Comparison of ENCODE assay signal across 8 cellular contexts in the genomic region with DNA sequence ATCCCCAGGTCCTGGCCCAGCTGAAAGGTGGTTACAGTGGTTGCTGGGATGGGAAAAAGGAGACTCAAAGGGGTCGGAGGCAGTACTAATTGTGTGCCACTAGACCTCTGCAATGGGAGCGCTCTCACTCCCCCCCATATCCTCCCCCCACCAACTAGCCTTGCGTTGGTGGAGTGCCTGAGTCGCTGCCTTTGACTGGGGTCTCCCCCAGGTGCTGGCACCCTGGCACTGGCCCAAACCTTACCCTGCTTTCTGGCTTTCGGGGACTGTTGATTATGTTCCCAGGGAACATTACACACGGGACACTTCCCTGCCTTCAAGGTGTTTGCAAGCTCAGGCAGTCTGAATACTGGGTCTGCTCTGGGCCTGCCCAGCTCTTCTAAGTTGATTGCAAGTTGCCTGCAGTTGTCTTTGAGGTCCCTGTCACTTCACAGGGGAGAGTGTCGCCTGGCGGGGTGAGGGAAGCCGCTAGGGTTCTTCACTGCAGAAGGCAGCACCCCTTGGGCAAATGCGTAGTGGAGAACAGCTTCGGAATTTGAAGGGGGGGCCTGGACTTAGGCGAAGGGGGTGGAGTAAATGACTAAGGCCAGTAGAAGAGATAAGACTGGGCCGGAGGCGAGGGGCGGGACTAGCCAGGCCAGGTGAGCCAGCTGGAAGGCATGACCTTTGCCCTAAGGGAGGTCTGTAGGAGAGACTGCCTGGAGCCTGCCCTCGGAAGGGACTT.
DNase-seq lines count a peak whose midpoint lies in the region; ATAC-seq lines count a peak whose summit lies in the region.
"Had no signal": no experiment of that assay in that cellular context is flagged by ENCODE, and none has a peak within 500 bp of the region (broad histone marks: within the 10 kb centered on the region; RNA-seq: fewer than 3 reads in every experiment).

No MANE protein-coding gene starts in this region.

- peak overlapping the region; percentile 47 for H3K27ac Mint-ChIP-seq in activated CD8-positive, alpha-beta memory T cell treated with anti-CD3 and anti-CD28 coated beads, Interleukin-2, amount 10 ng/mL, durations not matched to agents 7 days and 5 days
- peak overlapping the region; percentile 87 to 99 (median 95) for H3K27ac Mint-ChIP-seq in immature natural killer cell
- peak overlapping the region; percentile 97 for H3K27ac Mint-ChIP-seq in stimulated activated effector memory CD8-positive, alpha-beta T cell treated with anti-CD3 and anti-CD28 coated beads, Interleukin-12 subunit alpha, Interleukin-12 subunit beta, amount 100 ng/mL, for 72 hours

- H3K9me3 Mint-ChIP-seq in activated CD8-positive, alpha-beta memory T cell treated with anti-CD3 and anti-CD28 coated beads, Interleukin-2, amount 10 ng/mL, durations not matched to agents 7 days and 5 days (ENCODE audit: low read depth): no peaks in the 10 kb centered on the region
- no peaks in the 10 kb centered on the region for H3K9me3 Mint-ChIP-seq in immature natural killer cell
- no peaks in the 10 kb centered on the region for H3K9me3 Mint-ChIP-seq in stimulated activated effector memory CD8-positive, alpha-beta T cell treated with anti-CD3 and anti-CD28 coated beads, Interleukin-12 subunit alpha, Interleukin-12 subunit beta, amount 100 ng/mL, for 72 hours

- H3K36me3 Mint-ChIP-seq in activated CD8-positive, alpha-beta memory T cell treated with anti-CD3 and anti-CD28 coated beads, Interleukin-2, amount 10 ng/mL, durations not matched to agents 7 days and 5 days: peaks cover 1% of the 10 kb centered on the region
- peaks cover 0 to 3% (median 0%) of the 10 kb centered on the region in 3 donors for H3K36me3 Mint-ChIP-seq in immature natural killer cell
- H3K36me3 Mint-ChIP-seq in stimulated activated effector memory CD8-positive, alpha-beta T cell treated with anti-CD3 and anti-CD28 coated beads, Interleukin-12 subunit alpha, Interleukin-12 subunit beta, amount 100 ng/mL, for 72 hours: peaks cover 10% of the 10 kb centered on the region

- CTCF ChIA-PET in activated CD8-positive, alpha-beta memory T cell treated with anti-CD3 and anti-CD28 coated beads, Interleukin-2, amount 10 ng/mL, durations not matched to agents 7 days and 5 days (lab: Charles Lee): interaction anchor here (0.8 to 2.1 kb wide), 4 partner anchors 9 to 21 kb away, joined by 3 to 26 read pairs (median 4); no protein-coding TSS in a partner anchor

- peak overlapping the region; percentile 84 for H3K4me3 Mint-ChIP-seq in activated CD8-positive, alpha-beta memory T cell treated with anti-CD3 and anti-CD28 coated beads, Interleukin-2, amount 10 ng/mL, durations not matched to agents 7 days and 5 days
- peak overlapping the region; percentile 92 to 97 (median 94) for H3K4me3 Mint-ChIP-seq in immature natural killer cell
- H3K4me3 Mint-ChIP-seq in stimulated activated effector memory CD8-positive, alpha-beta T cell treated with anti-CD3 and anti-CD28 coated beads, Interleukin-12 subunit alpha, Interleukin-12 subunit beta, amount 100 ng/mL, for 72 hours: peak overlapping the region; percentile 86

- DNase-seq in HuH-7.5 (ENCODE audit: low spot score) (peak; percentile 70), immature natural killer cell (peak in 1 of 3 donors; percentile 19), RKO (ENCODE audit: low spot score) (no peak)
- no peak for DNase-seq in activated CD8-positive, alpha-beta memory T cell treated with anti-CD3 and anti-CD28 coated beads, Interleukin-2, amount 10 ng/mL, durations not matched to agents 7 days and 5 days
- DNase-seq in stimulated activated effector memory CD8-positive, alpha-beta T cell treated with anti-CD3 and anti-CD28 coated beads, Interleukin-12 subunit alpha, Interleukin-12 subunit beta, amount 100 ng/mL, for 72 hours (ENCODE audit: low spot score in 2 of 2): no peak
- DNase-seq: NCI-H774 had no signal

- peaks cover 64% of the 10 kb centered on the region for H3K4me1 Mint-ChIP-seq in activated CD8-positive, alpha-beta memory T cell treated with anti-CD3 and anti-CD28 coated beads, Interleukin-2, amount 10 ng/mL, durations not matched to agents 7 days and 5 days
- H3K4me1 Mint-ChIP-seq in immature natural killer cell: peaks cover 68 to 71% of the 10 kb centered on the region in 2 donors
- H3K4me1 Mint-ChIP-seq in stimulated activated effector memory CD8-positive, alpha-beta T cell treated with anti-CD3 and anti-CD28 coated beads, Interleukin-12 subunit alpha, Interleukin-12 subunit beta, amount 100 ng/mL, for 72 hours: peaks cover 70% of the 10 kb centered on the region

- H3K27me3 Mint-ChIP-seq in activated CD8-positive, alpha-beta memory T cell treated with anti-CD3 and anti-CD28 coated beads, Interleukin-2, amount 10 ng/mL, durations not matched to agents 7 days and 5 days: no peaks in the 10 kb centered on the region
- peaks cover 3 to 9% (median 6%) of the 10 kb centered on the region in 3 donors for H3K27me3 Mint-ChIP-seq in immature natural killer cell (ENCODE audit: low read depth in 3 of 3)

- no peak for ATAC-seq in activated CD8-positive, alpha-beta memory T cell treated with anti-CD3 and anti-CD28 coated beads, Interleukin-2, amount 10 ng/mL, durations not matched to agents 7 days and 5 days
- no peak for ATAC-seq in stimulated activated effector memory CD8-positive, alpha-beta T cell treated with anti-CD3 and anti-CD28 coated beads, Interleukin-12 subunit alpha, Interleukin-12 subunit beta, amount 100 ng/mL, for 72 hours
- ATAC-seq in GM18517 (IDR thresholded peaks at IDR 0.05; ENCODE audit: unreplicated experiment) (no peak), HG02759 (IDR thresholded peaks at IDR 0.05; ENCODE audit: unreplicated experiment) (no peak)

Comparison
In these comparisons a context has a peak if more than half of its experiments do, and no peak if none do; other contexts are left out.
1. H3K27ac Mint-ChIP-seq: peak in every context shown above with its lines; median percentile 97 in stimulated activated effector memory CD8-positive, alpha-beta T cell treated with anti-CD3 and anti-CD28 coated beads, Interleukin-12 subunit alpha, Interleukin-12 subunit beta, amount 100 ng/mL, for 72 hours; 95 in immature natural killer cell; 47 in activated CD8-positive, alpha-beta memory T cell treated with anti-CD3 and anti-CD28 coated beads, Interleukin-2, amount 10 ng/mL, durations not matched to agents 7 days and 5 days.